Comparison of ENCODE assay signal across 1 cellular context in genomic region chr2:126645211-126645618, GRCh38.
TF ChIP-seq lines count a peak whose summit lies in the region.

No MANE protein-coding gene starts in this region.

TF ChIP-seq in K562, 482 proteins besides CTCF, POLR2A, EP300 and RAD21 (continued from another document and continues in another):
- no peak for TF ChIP-seq CUX1 (CRISPR knock-in tag; IDR thresholded peaks at IDR 0.05)
- TF ChIP-seq PCBP1 (IDR thresholded peaks at IDR 0.05; ENCODE audit: low read depth, low read length, poor library complexity, severe bottlenecking) = no peak
- no peak for TF ChIP-seq NFE2L1 (tag; IDR thresholded peaks at IDR 0.05; ENCODE audit: borderline replicate concordance, low read depth)
- TF ChIP-seq MAX (CRISPR knock-in tag; IDR thresholded peaks at IDR 0.05) = no peak
- TF ChIP-seq CBFB (CRISPR knock-in tag; IDR thresholded peaks at IDR 0.05) = no peak
- peak; percentile 68 for TF ChIP-seq NEUROD1 (IDR thresholded peaks at IDR 0.05; ENCODE audit: borderline replicate concordance, low read depth, low read length, partially characterized antibody)
- no peak for TF ChIP-seq CHCHD3 (CRISPR knock-in tag; IDR thresholded peaks at IDR 0.05)
- no peak for TF ChIP-seq DIDO1 (tag; IDR thresholded peaks at IDR 0.05; ENCODE audit: low read depth)
- no peak for TF ChIP-seq ZNF444 (CRISPR knock-in tag; IDR thresholded peaks at IDR 0.05)
- no peak for TF ChIP-seq ZNF41 (CRISPR knock-in tag; conservative IDR thresholded peaks at IDR 0.05)
- TF ChIP-seq MEF2D (tag; conservative IDR thresholded peaks at IDR 0.05; ENCODE audit: low read depth) = no peak
- TF ChIP-seq TSC22D4 (tag; IDR thresholded peaks at IDR 0.05) = no peak
- no peak for TF ChIP-seq FOXJ3 (CRISPR knock-in tag; IDR thresholded peaks at IDR 0.05)
- no peak for TF ChIP-seq ATF6 (CRISPR knock-in tag; IDR thresholded peaks at IDR 0.05)
- peak; percentile 72 for TF ChIP-seq JUND (IDR thresholded peaks at IDR 0.05; ENCODE audit: borderline replicate concordance, low read depth, low read length)
- TF ChIP-seq JUND (tag; IDR thresholded peaks at IDR 0.05; ENCODE audit: borderline replicate concordance, low read depth, low read length) = peak; percentile 63; the same call in 1 of the 3 replicates
- TF ChIP-seq NFYB (IDR thresholded peaks at IDR 0.05; ENCODE audit: extremely low read depth, insufficient read length) = no peak
- no peak for TF ChIP-seq CLOCK (CRISPR knock-in tag; IDR thresholded peaks at IDR 0.05; ENCODE audit: borderline replicate concordance)
- TF ChIP-seq ZNF830 (CRISPR knock-in tag; IDR thresholded peaks at IDR 0.05) = no peak
- no peak for TF ChIP-seq SAFB2 (IDR thresholded peaks at IDR 0.05; ENCODE audit: borderline replicate concordance, low read depth, low read length, severe bottlenecking)
- TF ChIP-seq NR0B1 (IDR thresholded peaks at IDR 0.05; ENCODE audit: partially characterized antibody) = no peak
- no peak for TF ChIP-seq XRCC4 (IDR thresholded peaks at IDR 0.05; ENCODE audit: extremely low read depth, insufficient read depth, insufficient read length)
- no peak for TF ChIP-seq HOXB6 (CRISPR knock-in tag; IDR thresholded peaks at IDR 0.05; ENCODE audit: borderline replicate concordance)
- TF ChIP-seq SIN3A (IDR thresholded peaks at IDR 0.05; ENCODE audit: borderline replicate concordance in 2 of 2, control insufficient read depth in 1 of 2, low read depth in 2 of 2, low read length in 2 of 2) = no peak
- TF ChIP-seq ZNF696 (CRISPR knock-in tag; conservative IDR thresholded peaks at IDR 0.05) = no peak
- no peak for TF ChIP-seq CREB3 (tag; conservative IDR thresholded peaks at IDR 0.05; ENCODE audit: low read depth)
- no peak for TF ChIP-seq ZFP91 (CRISPR knock-in tag; IDR thresholded peaks at IDR 0.05)
- no peak for TF ChIP-seq KAT8 (IDR thresholded peaks at IDR 0.05; ENCODE audit: low read depth)
- TF ChIP-seq ZNF511 (CRISPR knock-in tag; IDR thresholded peaks at IDR 0.05) = no peak
- no peak for TF ChIP-seq HNRNPK (IDR thresholded peaks at IDR 0.05; ENCODE audit: low read depth, low read length, poor library complexity, severe bottlenecking)
- TF ChIP-seq IFI16 (CRISPR knock-in tag; IDR thresholded peaks at IDR 0.05) = no peak
- no peak for TF ChIP-seq STAT5B (CRISPR knock-in tag; IDR thresholded peaks at IDR 0.05)
- peak; percentile 22 for TF ChIP-seq DACH1 (IDR thresholded peaks at IDR 0.05; ENCODE audit: partially characterized antibody)
- TF ChIP-seq ZNF449 (CRISPR knock-in tag; IDR thresholded peaks at IDR 0.05) = no peak
- peak; percentile 54; the same call in 1 of the 2 replicates for TF ChIP-seq ZBTB2 (IDR thresholded peaks at IDR 0.05)
- TF ChIP-seq KLF13 (tag; IDR thresholded peaks at IDR 0.05; ENCODE audit: borderline replicate concordance, low read depth) = no peak
- peak; percentile 46 for TF ChIP-seq PRDM10 (IDR thresholded peaks at IDR 0.05; ENCODE audit: partially characterized antibody)
- TF ChIP-seq ZNF780A (CRISPR knock-in tag; IDR thresholded peaks at IDR 0.05) = no peak
- TF ChIP-seq ELF4 (CRISPR knock-in tag; IDR thresholded peaks at IDR 0.05) = no peak
